8 cellular contexts compared by ENCODE assay signal in the genomic region with DNA sequence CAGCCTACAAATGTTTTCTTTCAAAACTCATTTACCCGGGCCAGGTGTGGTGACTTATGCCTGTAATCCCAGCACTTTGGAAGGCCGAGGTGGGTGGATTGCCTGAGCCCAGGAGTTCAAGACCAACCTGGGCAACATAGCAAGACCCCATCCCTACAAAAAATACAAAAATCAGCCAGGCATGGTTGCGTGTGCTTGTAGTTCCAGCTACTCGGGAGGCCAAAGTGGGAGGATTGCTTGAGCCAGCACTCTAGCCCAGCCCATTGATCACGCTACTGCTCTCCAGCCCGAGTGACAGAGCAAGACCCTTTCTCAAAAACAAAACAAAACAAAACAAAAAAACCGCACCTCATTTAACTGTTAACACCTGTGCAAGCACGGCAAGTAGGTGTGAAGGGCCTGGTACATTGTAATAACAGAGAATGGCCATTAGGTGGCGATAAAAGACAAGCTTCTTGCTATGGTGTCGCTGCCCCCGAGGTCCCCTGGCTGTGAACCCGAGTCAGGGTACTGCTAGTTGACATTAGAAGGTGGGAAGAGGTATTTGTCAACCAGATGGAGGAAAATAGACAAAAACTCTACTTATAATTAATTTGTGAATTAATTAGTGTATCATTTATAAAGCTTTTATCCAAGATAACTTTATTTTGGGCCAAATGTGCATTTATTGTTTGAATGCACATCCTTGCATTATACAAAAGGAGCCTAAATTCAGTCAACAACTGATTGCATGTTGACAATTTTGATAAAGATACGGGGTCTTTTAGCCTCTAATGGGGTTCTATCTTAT.
A peak's percentile ranks its signal among the peaks of the same experiment; 100 is the strongest.
DNase-seq lines count a peak whose midpoint lies in the region; ATAC-seq and TF ChIP-seq lines count a peak whose summit lies in the region.

No MANE protein-coding gene starts in this region.

- in situ Hi-C loops in HAP-1 (cut with MboI; ENCODE audit: low sequenced_read_pairs), result no loop called here
- in situ Hi-C loops in astrocyte of the spinal cord (cut with HindIII; ENCODE audit: low sequenced_read_pairs), result no loop called here

- H3K4me2 ChIP-seq in DOHH2 (ENCODE audit: low read length) (no peak overlapping the region), smooth muscle cell (no peak overlapping the region)

- H3K9me2 ChIP-seq in DOHH2 (replicated peaks; ENCODE audit: control insufficient read depth, low read length), result no peaks in the 10 kb centered on the region

- no peaks in the 10 kb centered on the region for H3K36me3 ChIP-seq in DOHH2 (ENCODE audit: control insufficient read depth, low read length)
- no peaks in the 10 kb centered on the region for H3K36me3 ChIP-seq in HAP-1 (replicated peaks)
- H3K36me3 ChIP-seq in smooth muscle cell (ENCODE audit: low read depth), result no peaks in the 10 kb centered on the region

- H3K27me3 ChIP-seq in DOHH2 (ENCODE audit: control insufficient read depth, low read length), result peaks cover 9% of the 10 kb centered on the region
- H3K27me3 ChIP-seq in HAP-1 (ENCODE audit: low read depth), result no peaks in the 10 kb centered on the region
- no peaks in the 10 kb centered on the region for H3K27me3 ChIP-seq in smooth muscle cell (ENCODE audit: low read depth)

- H2AFZ ChIP-seq in smooth muscle cell (ENCODE audit: low read depth), result no peak overlapping the region

- H3K4me3 ChIP-seq in DOHH2 (ENCODE audit: low read length) (no peak overlapping the region), HAP-1 (no peak overlapping the region), astrocyte of the spinal cord (ENCODE audit: low read depth, low read length) (no peak overlapping the region), smooth muscle cell (no peak overlapping the region)

- no peaks in the 10 kb centered on the region for H3K9me3 ChIP-seq in DOHH2 (ENCODE audit: control insufficient read depth, insufficient read depth, low read length)
- H3K9me3 ChIP-seq in HAP-1, result no peaks in the 10 kb centered on the region
- no peaks in the 10 kb centered on the region for H3K9me3 ChIP-seq in smooth muscle cell (replicated peaks; ENCODE audit: low read depth)

- no peak overlapping the region for H3K27ac ChIP-seq in DOHH2 (ENCODE audit: low read depth, low read length)
- no peak overlapping the region for H3K27ac ChIP-seq in smooth muscle cell (ENCODE audit: low read depth)

- H3F3A ChIP-seq in DOHH2 (ENCODE audit: control insufficient read depth, insufficient read depth) (no peaks in the 10 kb centered on the region), smooth muscle cell (ENCODE audit: low read depth) (no peaks in the 10 kb centered on the region)

- ATAC-seq in GM21825 (IDR thresholded peaks at IDR 0.05; ENCODE audit: unreplicated experiment), result no peak

- WGBS in smooth muscle cell (ENCODE audit: low lambda C conversion rate), result 31% methylated on average over 13 of the region's 13 CpGs

- H3K4me1 ChIP-seq in DOHH2 (ENCODE audit: control insufficient read depth, low read length), result no peaks in the 10 kb centered on the region
- H3K4me1 ChIP-seq in HAP-1, result no peaks in the 10 kb centered on the region
- H3K4me1 ChIP-seq in smooth muscle cell (ENCODE audit: low read depth), result no peaks in the 10 kb centered on the region

- no peaks in the 10 kb centered on the region for H4K20me1 ChIP-seq in DOHH2 (ENCODE audit: control insufficient read depth, insufficient read depth, low read depth, low read length)
- H4K20me1 ChIP-seq in smooth muscle cell (ENCODE audit: low read depth), result no peaks in the 10 kb centered on the region

- no peak overlapping the region for H3K9ac ChIP-seq in smooth muscle cell (ENCODE audit: low read depth)

- TF ChIP-seq CTCF in DOHH2 (IDR thresholded peaks at IDR 0.05; ENCODE audit: low read depth, low read length, poor library complexity, severe bottlenecking) (peak; percentile 84), astrocyte of the spinal cord (IDR thresholded peaks at IDR 0.05; ENCODE audit: low read depth, low read length) (peak; percentile 78), smooth muscle cell (IDR thresholded peaks at IDR 0.05; ENCODE audit: borderline replicate concordance, insufficient read depth, poor library complexity, severe bottlenecking) (peak; percentile 98)

- H3K79me2 ChIP-seq in DOHH2 (ENCODE audit: control insufficient read depth, low read length) (no peaks in the 10 kb centered on the region), smooth muscle cell (ENCODE audit: low read depth) (no peaks in the 10 kb centered on the region)

- DNase-seq in HAP-1 (ENCODE audit: low spot score in 2 of 2), result peak; percentile 59 to 71
- peak; percentile 86 for DNase-seq in NCI-H128 (lab: John Stamatoyannopoulos, UW; ENCODE audit: unreplicated experiment)
- peak; percentile 66 for DNase-seq in SKM-1 treated with dmso at 0.1 percent for 144 hours (lab: John Stamatoyannopoulos, UW; ENCODE audit: unreplicated experiment)
- DNase-seq in astrocyte of the spinal cord (ENCODE audit: low read depth, low spot score), result peak; percentile 53
- peak; percentile 28 to 32 for DNase-seq in hippocampal formation (lab: John Stamatoyannopoulos, UW)
- no peak for DNase-seq in smooth muscle cell (lab: John Stamatoyannopoulos, UW; ENCODE audit: unreplicated experiment)
